In genomic region chr9:100033877-100034551, GRCh38 we compare ENCODE assay signal across 1 cellular context.
A peak's percentile ranks its signal among the peaks of the same experiment; 100 is the strongest.
TF ChIP-seq lines count a peak whose summit lies in the region.

No MANE protein-coding gene starts in this region.

TF ChIP-seq in K562, 482 proteins besides CTCF, POLR2A, EP300 and RAD21 (continued from another document and continues in another):
- TF ChIP-seq ZNF318 (IDR thresholded peaks at IDR 0.05; ENCODE audit: borderline replicate concordance in 1 of 2, low read depth in 1 of 2): no peak
- TF ChIP-seq ILK (tag; IDR thresholded peaks at IDR 0.05; ENCODE audit: borderline replicate concordance, low read depth): peak; percentile 70
- TF ChIP-seq ZFPM2 (CRISPR knock-in tag; IDR thresholded peaks at IDR 0.05): no peak
- TF ChIP-seq ZNF398 (CRISPR knock-in tag; IDR thresholded peaks at IDR 0.05): peak; percentile 78; the same call in 1 of the 2 replicates
- 0 out of 2 replicates have a peak, but pooled peaks have one; percentile 15 for TF ChIP-seq SMARCA4 (IDR thresholded peaks at IDR 0.05)
- TF ChIP-seq PTTG1 (tag; IDR thresholded peaks at IDR 0.05; ENCODE audit: low read depth): peak; percentile 93
- no peak for TF ChIP-seq ZFX (CRISPR knock-in tag; IDR thresholded peaks at IDR 0.05)
- TF ChIP-seq MTF1 (CRISPR knock-in tag; IDR thresholded peaks at IDR 0.05; ENCODE audit: borderline replicate concordance): no peak
- no peak for TF ChIP-seq ZNF280A (IDR thresholded peaks at IDR 0.05; ENCODE audit: low read depth, partially characterized antibody)
- no peak for TF ChIP-seq PRPF4 (IDR thresholded peaks at IDR 0.05; ENCODE audit: insufficient read depth, low read depth, low read length, poor library complexity, severe bottlenecking)
- TF ChIP-seq BRF2 (IDR thresholded peaks at IDR 0.05; ENCODE audit: borderline replicate concordance, insufficient read depth, insufficient read length): no peak
- no peak for TF ChIP-seq MTA2 (IDR thresholded peaks at IDR 0.05; ENCODE audit: low read depth)
- TF ChIP-seq ZBTB43 (CRISPR knock-in tag; IDR thresholded peaks at IDR 0.05): no peak
- TF ChIP-seq BHLHE40 (IDR thresholded peaks at IDR 0.05; ENCODE audit: low read length): no peak
- TF ChIP-seq ATF4 (CRISPR knock-in tag; IDR thresholded peaks at IDR 0.05): 0 out of 2 replicates have a peak, but pooled peaks have one; percentile 22
- no peak for TF ChIP-seq ZNF717 (CRISPR knock-in tag; IDR thresholded peaks at IDR 0.05)
- peak; percentile 95 for TF ChIP-seq TEAD2 (tag; IDR thresholded peaks at IDR 0.05)
- no peak for TF ChIP-seq ZBTB11 (CRISPR knock-in tag; IDR thresholded peaks at IDR 0.05)
- TF ChIP-seq SIX5 (IDR thresholded peaks at IDR 0.05; ENCODE audit: borderline replicate concordance in 1 of 2, insufficient read depth in 1 of 2, low read depth in 1 of 2, low read length in 2 of 2): no peak
- no peak for TF ChIP-seq ZNF431 (CRISPR knock-in tag; IDR thresholded peaks at IDR 0.05)
- no peak for TF ChIP-seq HDGF (IDR thresholded peaks at IDR 0.05)
- no peak for TF ChIP-seq BCLAF1 (IDR thresholded peaks at IDR 0.05; ENCODE audit: borderline replicate concordance in 1 of 2, control insufficient read depth in 1 of 2, low read depth in 2 of 2, low read length in 1 of 2)
- no peak for TF ChIP-seq SP2 (IDR thresholded peaks at IDR 0.05; ENCODE audit: extremely low read depth, low read depth, low read length, poor library complexity, severe bottlenecking)
- no peak for TF ChIP-seq CEBPB (tag; IDR thresholded peaks at IDR 0.05)
- no peak for TF ChIP-seq GATA2 (CRISPR knock-in tag; IDR thresholded peaks at IDR 0.05)
- no peak for TF ChIP-seq CCAR2 (IDR thresholded peaks at IDR 0.05; ENCODE audit: low read depth, low read length)
- TF ChIP-seq THAP12 (CRISPR knock-in tag; IDR thresholded peaks at IDR 0.05): no peak
- TF ChIP-seq ZNF644 (tag; IDR thresholded peaks at IDR 0.05; ENCODE audit: low read depth): peak; percentile 78; the same call in 1 of the 2 replicates
- no peak for TF ChIP-seq FOXK2 (conservative IDR thresholded peaks at IDR 0.05 in 1 of 2, IDR thresholded peaks at IDR 0.05 in 1 of 2; ENCODE audit: low read depth in 2 of 2)
- TF ChIP-seq ZNF174 (CRISPR knock-in tag; IDR thresholded peaks at IDR 0.05): no peak
